Comparison of ENCODE assay signal across 24 cellular contexts in genomic region chr16:23941963-23942564, GRCh38.
A peak's percentile ranks its signal among the peaks of the same experiment; 100 is the strongest.
DNase-seq lines count a peak whose midpoint lies in the region; ATAC-seq and TF ChIP-seq lines count a peak whose summit lies in the region.
"Had no signal": no experiment of that assay in that cellular context is flagged by ENCODE, and none has a peak within 500 bp of the region (broad histone marks: within the 10 kb centered on the region; RNA-seq: fewer than 3 reads in every experiment).

No MANE protein-coding gene starts in this region.

- ATAC-seq in naive B cell (ENCODE audit: low read depth in 2 of 2) (no peak), lower lobe of right lung (no peak)

- no peaks in the 10 kb centered on the region for H3K4me1 ChIP-seq in lower lobe of right lung
- H3K4me1 ChIP-seq: prostate gland had no signal

- no peaks in the 10 kb centered on the region for H3K9me3 ChIP-seq in SK-N-MC (ENCODE audit: low read depth, low read length)
- no peaks in the 10 kb centered on the region for H3K9me3 ChIP-seq in lower lobe of right lung
- H3K9me3 ChIP-seq: prostate gland, stomach had no signal

- H3K4me3 ChIP-seq in SK-N-MC: 0 out of 2 replicates have a peak overlapping the region, but pooled peaks have one; percentile 14
- H3K4me3 ChIP-seq in lower lobe of right lung: no peak overlapping the region
- H3K4me3 ChIP-seq: PC-9, prostate gland, stomach had no signal

- H3K36me3 Mint-ChIP-seq in IgD-negative memory B cell (peaks cover 7% of the 10 kb centered on the region), naive B cell (peaks cover 0 to 13% of the 10 kb centered on the region in 2 donors), CD14-positive monocyte (peaks cover 14% of the 10 kb centered on the region in 2 donors)

- H3K27ac ChIP-seq in SK-N-MC (peak overlapping the region; percentile 72), lower lobe of right lung (no peak overlapping the region)
- H3K27ac ChIP-seq: KMS-11, PC-9, prostate gland, stomach had no signal

- TF ChIP-seq CTCF in CD14-positive monocyte (IDR thresholded peaks at IDR 0.05): no peak
- TF ChIP-seq CTCF in lower lobe of right lung (IDR thresholded peaks at IDR 0.05): no peak

- H3K27me3 ChIP-seq in lower lobe of right lung (ENCODE audit: low read depth): no peaks in the 10 kb centered on the region

- peak; percentile 67 for DNase-seq in DMS153 (lab: John Stamatoyannopoulos, UW)
- no peak for DNase-seq in DMS153 treated with DMSO at 0.1 percent for 48 hours (lab: John Stamatoyannopoulos, UW; ENCODE audit: unreplicated experiment)
- DNase-seq in SK-N-MC (ENCODE audit: low read depth, low spot score): peak; percentile 73
- no peak for DNase-seq in naive B cell
- no peak for DNase-seq in CD14-positive monocyte (ENCODE audit: low spot score)
- no peak for DNase-seq in KG1 (lab: John Stamatoyannopoulos, UW)
- DNase-seq in lower lobe of right lung: no peak
- DNase-seq: 8988T; activated naive CD4-positive, alpha-beta T cell; activated T-cell treated with anti-CD3 and anti-CD28 coated beads, Interleukin-2, amount 50 U/mL, for 24 hours; dermis blood vessel endothelial cell; GF-D8; immature natural killer cell; NCI-H1048; NCI-H2081; NCI-H774; PC-9; SIG-M5; small intestine; stomach; trophoblast cell had no signal

- H3K27ac Mint-ChIP-seq in IgD-negative memory B cell (peak overlapping the region; percentile 24 to 88 (median 46)), naive B cell (peak overlapping the region in 4 of 6 donors; percentile 36 to 91 (median 70)), CD14-positive monocyte (no peak overlapping the region)
- H3K27ac Mint-ChIP-seq: activated T-cell treated with anti-CD3 and anti-CD28 coated beads, Interleukin-2, amount 50 U/mL, for 24 hours had no signal

- intact Hi-C loops in CD14-positive monocyte (cut with micrococcal nuclease) (no loop called here), lower lobe of right lung (cut with DNase I) (no loop called here)

- H3K9me3 Mint-ChIP-seq in IgD-negative memory B cell (no peaks in the 10 kb centered on the region), naive B cell (no peaks in the 10 kb centered on the region), CD14-positive monocyte (peaks cover 0 to 2% (median 0%) of the 10 kb centered on the region in 7 donors)
- H3K9me3 Mint-ChIP-seq: activated T-cell treated with anti-CD3 and anti-CD28 coated beads, Interleukin-2, amount 50 U/mL, for 24 hours; immature natural killer cell had no signal

- H3K4me1 Mint-ChIP-seq in IgD-negative memory B cell: peaks cover 59 to 82% (median 62%) of the 10 kb centered on the region in 3 donors
- H3K4me1 Mint-ChIP-seq in naive B cell: peaks cover 72 to 89% (median 76%) of the 10 kb centered on the region in 3 donors
- peaks cover 33% of the 10 kb centered on the region for H3K4me1 Mint-ChIP-seq in CD14-positive monocyte

- no peaks in the 10 kb centered on the region for H3K36me3 ChIP-seq in SK-N-MC (ENCODE audit: insufficient read depth, low read length)
- H3K36me3 ChIP-seq in lower lobe of right lung: no peaks in the 10 kb centered on the region
- H3K36me3 ChIP-seq: prostate gland, stomach had no signal

- H3K27me3 Mint-ChIP-seq in IgD-negative memory B cell (no peaks in the 10 kb centered on the region), naive B cell (no peaks in the 10 kb centered on the region), CD14-positive monocyte (ENCODE audit: low read depth in 3 of 3) (peaks cover 0 to 2% (median 0%) of the 10 kb centered on the region in 3 donors)
- H3K27me3 Mint-ChIP-seq: activated T-cell treated with anti-CD3 and anti-CD28 coated beads, Interleukin-2, amount 50 U/mL, for 24 hours had no signal

- H3K9ac ChIP-seq in SK-N-MC (ENCODE audit: insufficient read length): no peak overlapping the region
- H3K9ac ChIP-seq: KMS-11 had no signal

- H3K4me3 Mint-ChIP-seq in IgD-negative memory B cell (peak overlapping the region in 2 of 4 donors; percentile 7 to 39), naive B cell (peak overlapping the region in 5 of 8 donors; percentile 23 to 60 (median 41)), CD14-positive monocyte (no peak overlapping the region)
- H3K4me3 Mint-ChIP-seq: activated T-cell treated with anti-CD3 and anti-CD28 coated beads, Interleukin-2, amount 50 U/mL, for 24 hours; immature natural killer cell had no signal

Comparison
In these comparisons a context has a peak if more than half of its experiments do, and no peak if none do; other contexts are left out.
1. DNase-seq: peak in DMS153 (single experiment) and SK-N-MC (single experiment); none in DMS153 treated with DMSO at 0.1 percent for 48 hours (single experiment), naive B cell (single experiment), CD14-positive monocyte (single experiment), KG1 (single experiment) and lower lobe of right lung (single experiment).
2. H3K27ac Mint-ChIP-seq: peak in IgD-negative memory B cell (3 of 3) and naive B cell (4 of 6); none in CD14-positive monocyte (0 of 7).
3. H3K4me3 Mint-ChIP-seq: peak in naive B cell (5 of 8); none in CD14-positive monocyte (0 of 2).